In the genomic region with DNA sequence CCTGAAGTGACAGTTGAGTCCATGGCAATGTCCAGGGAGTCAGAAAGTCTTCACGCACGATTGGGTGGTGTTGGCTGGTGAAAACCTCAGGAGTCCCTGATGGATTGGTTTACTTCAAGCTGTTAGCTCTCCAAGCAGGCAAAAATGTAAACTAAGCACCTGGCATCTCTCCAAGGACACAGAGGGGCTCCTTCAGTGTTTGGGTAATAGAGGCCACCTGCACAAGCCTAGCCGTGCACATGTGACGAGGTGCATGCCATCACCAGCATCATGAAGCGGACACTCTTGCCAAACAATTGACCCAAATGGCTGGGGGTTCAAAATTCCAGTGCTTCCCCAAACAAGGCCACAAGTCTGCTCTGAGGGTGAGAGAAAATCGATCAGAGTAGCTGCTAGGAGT, we compare ENCODE assay signal across 10 cellular contexts. TPM values are rescaled to one million over a fixed set of nuclear protein-coding genes. Genes with fewer than 3 reads are reported as not detected.
DNase-seq lines count a peak whose midpoint lies in the region; ATAC-seq, FAIRE-seq and TF ChIP-seq lines count a peak whose summit lies in the region.
"Had no signal": no experiment of that assay in that cellular context is flagged by ENCODE, and none has a peak within 500 bp of the region (broad histone marks: within the 10 kb centered on the region; RNA-seq: fewer than 3 reads in every experiment).

No MANE protein-coding gene starts in this region.

- H3K4me1 ChIP-seq in BLaER1 treated with 17β-estradiol and CSF1 and Interleukin-3, amounts not matched to agents 10 nM and 100 nM: peaks cover 16 to 34% (median 30%) of the 10 kb centered on the region in 10 experiments
- H3K4me1 ChIP-seq in pancreas: peaks cover 0 to 6% (median 5%) of the 10 kb centered on the region in 3 donors
- H3K4me1 ChIP-seq in adrenal gland (replicated peaks in 1 of 2): peaks cover 0 to 5% of the 10 kb centered on the region in 2 donors
- H3K4me1 ChIP-seq: upper lobe of right lung had no signal

- H3K36me3 ChIP-seq in BLaER1 treated with 17β-estradiol and CSF1 and Interleukin-3, amounts not matched to agents 10 nM and 100 nM: peaks cover 0 to 21% (median 8%) of the 10 kb centered on the region in 11 experiments; a peak in 14 of 22 replicates
- peaks cover 4% of the 10 kb centered on the region for H3K36me3 ChIP-seq in GM06990 (ENCODE audit: control insufficient read depth, insufficient read depth, low read length)
- H3K36me3 ChIP-seq in pancreas: no peaks in the 10 kb centered on the region
- no peaks in the 10 kb centered on the region for H3K36me3 ChIP-seq in adrenal gland (replicated peaks in 1 of 2)
- H3K36me3 ChIP-seq: upper lobe of right lung had no signal

- H3K9ac ChIP-seq in BLaER1 treated with 17β-estradiol and CSF1 and Interleukin-3, amounts not matched to agents 10 nM and 100 nM: no peak overlapping the region

- H3K4me3 ChIP-seq in BLaER1 treated with 17β-estradiol and CSF1 and Interleukin-3, amounts not matched to agents 10 nM and 100 nM: peak overlapping the region in 4 of 10 experiments; percentile 70 to 76 (median 73); a peak in 2 of 20 replicates
- H3K4me3 ChIP-seq in GM06990 (replicated peaks; ENCODE audit: low read depth, low read length) (peak overlapping the region; percentile 76), pancreas (no peak overlapping the region), adrenal gland (no peak overlapping the region)

- TF ChIP-seq CTCF in GM06990 (IDR thresholded peaks at IDR 0.05; ENCODE audit: insufficient read depth, low read length, poor library complexity, severe bottlenecking) (no peak), pancreas (IDR thresholded peaks at IDR 0.05) (no peak), adrenal gland (IDR thresholded peaks at IDR 0.05) (no peak)

- no peaks in the 10 kb centered on the region for H3K27me3 ChIP-seq in BLaER1 treated with 17β-estradiol and CSF1 and Interleukin-3, amounts not matched to agents 10 nM and 100 nM
- H3K27me3 ChIP-seq in GM06990 (replicated peaks; ENCODE audit: control insufficient read depth, insufficient read depth, low read length) (no peaks in the 10 kb centered on the region), pancreas (no peaks in the 10 kb centered on the region), adrenal gland (no peaks in the 10 kb centered on the region)
- H3K27me3 ChIP-seq: upper lobe of right lung had no signal

- intact Hi-C loops in pancreas (cut with DNase I) (no loop called here), adrenal gland (cut with DNase I) (no loop called here)

- no peak for ATAC-seq in central memory CD8-positive, alpha-beta T cell (replicated peaks; ENCODE audit: extremely low read depth, poor library complexity, severe bottlenecking)
- ATAC-seq in HG03196 (IDR thresholded peaks at IDR 0.05; ENCODE audit: unreplicated experiment) (no peak), pancreas (no peak)

- peak overlapping the region in 2 of 11 experiments; percentile 83 to 89; a peak in 1 of 22 replicates for H3K27ac ChIP-seq in BLaER1 treated with 17β-estradiol and CSF1 and Interleukin-3, amounts not matched to agents 10 nM and 100 nM
- H3K27ac ChIP-seq in pancreas: no peak overlapping the region
- no peak overlapping the region for H3K27ac ChIP-seq in adrenal gland

- TF ChIP-seq POLR2A in adrenal gland (IDR thresholded peaks at IDR 0.05): no peak

- peak overlapping the region; percentile 99 for H3K27ac Mint-ChIP-seq in central memory CD8-positive, alpha-beta T cell (ENCODE audit: low read depth)

- H3K4me2 ChIP-seq in BLaER1 treated with 17β-estradiol and CSF1 and Interleukin-3, amounts not matched to agents 10 nM and 100 nM: peak overlapping the region; percentile 93 to 99 (median 98); a peak in 20 of 22 replicates

- no peaks in the 10 kb centered on the region for H3K9me3 Mint-ChIP-seq in central memory CD8-positive, alpha-beta T cell

- H3K4me3 Mint-ChIP-seq in central memory CD8-positive, alpha-beta T cell: peak overlapping the region; percentile 100

- peaks cover 0 to 6% (median 0%) of the 10 kb centered on the region in 11 experiments; a peak in 2 of 22 replicates for H4K20me1 ChIP-seq in BLaER1 treated with 17β-estradiol and CSF1 and Interleukin-3, amounts not matched to agents 10 nM and 100 nM

- no peaks in the 10 kb centered on the region for H3K27me3 Mint-ChIP-seq in central memory CD8-positive, alpha-beta T cell

- no peaks in the 10 kb centered on the region for H3K9me3 ChIP-seq in BLaER1 treated with 17β-estradiol and CSF1 and Interleukin-3, amounts not matched to agents 10 nM and 100 nM (replicated peaks in 1 of 11)
- H3K9me3 ChIP-seq in pancreas: no peaks in the 10 kb centered on the region
- no peaks in the 10 kb centered on the region for H3K9me3 ChIP-seq in adrenal gland (replicated peaks in 1 of 3)
- H3K9me3 ChIP-seq: upper lobe of right lung had no signal

- WGBS in pancreas, 2 donors: 64 to 70% methylated on average over 6 of the region's 6 CpGs
- 82 to 91% (median 86%) methylated on average over 5 to 6 of the region's 6 CpGs for WGBS in adrenal gland, 4 donors

- no peak for DNase-seq in GM06990 (ENCODE audit: extremely low read depth, insufficient read length)
- peak; percentile 86 for DNase-seq in NCI-H2171 (lab: John Stamatoyannopoulos, UW)
- DNase-seq in central memory CD8-positive, alpha-beta T cell (ENCODE audit: low spot score in 2 of 2): no peak
- DNase-seq in T1000 (lab: John Stamatoyannopoulos, UW): no peak
- DNase-seq in pancreas: no peak
- DNase-seq in adrenal gland: no peak
- DNase-seq: NCI-H1930, upper lobe of right lung had no signal

- FAIRE-seq in pancreas (lab: Jason Lieb, UNC): no peak

- peaks cover 52% of the 10 kb centered on the region for H3K4me1 Mint-ChIP-seq in central memory CD8-positive, alpha-beta T cell

- peaks cover 14% of the 10 kb centered on the region for H3K36me3 Mint-ChIP-seq in central memory CD8-positive, alpha-beta T cell (ENCODE audit: insufficient read depth)

RNA-seq across cellular contexts. Expression of a gene that starts 1.8 kb away (rescaled TPM):
- total RNA-seq in pancreas (1 to 10 TPM in 5 of 6 donors, under 1 TPM in 1; 0.83 to 5.1 (median 2.2) TPM), adrenal gland (1 to 10 TPM; 1.6 to 7.9 (median 4.9) TPM)
- polyA plus RNA-seq in pancreas (1 to 10 TPM in 1 of 2 donors, under 1 TPM in 1; 0.61 to 3.1 TPM), adrenal gland (1 to 10 TPM in 1 of 3 donors, under 1 TPM in 2; 0.57 to 3.7 (median 0.80) TPM)
